ENCODE assay signal across 1 cellular context in the genomic region with DNA sequence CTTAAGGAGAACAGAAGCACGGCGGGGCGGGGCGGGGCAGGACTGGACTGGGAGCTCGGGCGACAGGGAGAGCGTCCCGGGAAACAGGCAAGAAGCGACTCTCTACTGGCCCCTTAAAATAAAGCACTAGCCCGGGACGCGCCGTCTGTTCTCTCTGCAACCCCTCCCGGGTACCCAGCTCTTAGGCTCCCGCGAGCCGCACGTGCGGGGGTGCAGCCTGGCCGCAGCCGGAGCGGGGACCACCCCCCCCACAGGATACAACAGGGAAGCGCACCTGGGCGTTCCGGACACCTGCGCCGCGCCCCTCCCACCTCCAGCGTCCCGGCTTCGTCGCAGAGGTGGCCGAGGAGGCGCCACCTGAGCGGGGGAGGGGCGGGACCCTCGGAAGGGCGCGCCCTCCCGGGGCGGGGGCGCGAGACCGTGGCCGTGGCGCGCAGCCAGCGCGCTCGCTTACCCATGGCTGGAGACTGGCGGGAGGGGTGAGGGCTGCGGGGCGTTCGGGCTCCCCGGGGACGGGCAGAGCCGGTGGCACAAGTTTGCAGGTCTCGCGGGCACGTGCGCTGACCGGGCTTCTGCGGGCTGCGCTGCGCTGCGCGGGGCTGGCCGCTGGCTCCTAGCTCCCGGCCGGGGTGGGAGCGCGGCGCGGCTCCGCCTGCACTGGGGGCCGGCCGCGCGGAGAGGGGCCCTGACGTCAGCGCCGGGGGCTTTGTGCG.
TF ChIP-seq lines count a peak whose summit lies in the region.

No MANE protein-coding gene starts in this region.

TF ChIP-seq in HEK293, 187 proteins besides CTCF, POLR2A, EP300 and RAD21 (continued from another document):
- TF ChIP-seq ZNF398 (tag by site-specific recombination; IDR thresholded peaks at IDR 0.05) (peak; percentile 58), KLF7 (tag by site-specific recombination; IDR thresholded peaks at IDR 0.05; ENCODE audit: borderline replicate concordance) (no peak), ZNF433 (tag by site-specific recombination; IDR thresholded peaks at IDR 0.05; ENCODE audit: low read depth) (no peak), GLIS1 (tag by site-specific recombination; IDR thresholded peaks at IDR 0.05) (0 out of 2 replicates have a peak, but pooled peaks have one; percentile 40), ZNF221 (tag by site-specific recombination; IDR thresholded peaks at IDR 0.05; ENCODE audit: borderline replicate concordance) (no peak), ZNF423 (tag by site-specific recombination; IDR thresholded peaks at IDR 0.05) (no peak), ZNF175 (tag by site-specific recombination; IDR thresholded peaks at IDR 0.05) (no peak), GLIS2 (tag by site-specific recombination; IDR thresholded peaks at IDR 0.05) (peak; percentile 56), ZNF341 (tag by site-specific recombination; IDR thresholded peaks at IDR 0.05; ENCODE audit: low read depth) (peak; percentile 59), ZNF777 (tag by site-specific recombination; IDR thresholded peaks at IDR 0.05; ENCODE audit: borderline replicate concordance) (peak; percentile 72; the same call in 1 of the 2 replicates), ZNF184 (tag by site-specific recombination; IDR thresholded peaks at IDR 0.05) (no peak), ZNF292 (tag by site-specific recombination; IDR thresholded peaks at IDR 0.05; ENCODE audit: borderline replicate concordance, low read depth) (no peak), GFI1B (tag by site-specific recombination; IDR thresholded peaks at IDR 0.05) (no peak)
- TF ChIP-seq, protein P1, sequence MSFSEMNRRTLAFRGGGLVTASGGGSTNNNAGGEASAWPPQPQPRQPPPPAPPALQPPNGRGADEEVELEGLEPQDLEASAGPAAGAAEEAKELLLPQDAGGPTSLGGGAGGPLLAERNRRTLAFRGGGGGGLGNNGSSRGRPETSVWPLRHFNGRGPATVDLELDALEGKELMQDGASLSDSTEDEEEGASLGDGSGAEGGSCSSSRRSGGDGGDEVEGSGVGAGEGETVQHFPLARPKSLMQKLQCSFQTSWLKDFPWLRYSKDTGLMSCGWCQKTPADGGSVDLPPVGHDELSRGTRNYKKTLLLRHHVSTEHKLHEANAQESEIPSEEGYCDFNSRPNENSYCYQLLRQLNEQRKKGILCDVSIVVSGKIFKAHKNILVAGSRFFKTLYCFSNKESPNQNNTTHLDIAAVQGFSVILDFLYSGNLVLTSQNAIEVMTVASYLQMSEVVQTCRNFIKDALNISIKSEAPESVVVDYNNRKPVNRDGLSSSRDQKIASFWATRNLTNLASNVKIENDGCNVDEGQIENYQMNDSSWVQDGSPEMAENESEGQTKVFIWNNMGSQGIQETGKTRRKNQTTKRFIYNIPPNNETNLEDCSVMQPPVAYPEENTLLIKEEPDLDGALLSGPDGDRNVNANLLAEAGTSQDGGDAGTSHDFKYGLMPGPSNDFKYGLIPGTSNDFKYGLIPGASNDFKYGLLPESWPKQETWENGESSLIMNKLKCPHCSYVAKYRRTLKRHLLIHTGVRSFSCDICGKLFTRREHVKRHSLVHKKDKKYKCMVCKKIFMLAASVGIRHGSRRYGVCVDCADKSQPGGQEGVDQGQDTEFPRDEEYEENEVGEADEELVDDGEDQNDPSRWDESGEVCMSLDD (tag by site-specific recombination; IDR thresholded peaks at IDR 0.05): no peak; the same call in 1 of the 2 replicates
